In genomic region chr19:44960906-44961734, GRCh38 we compare ENCODE assay signal across 1 cellular context.
TF ChIP-seq lines count a peak whose summit lies in the region.

No MANE protein-coding gene starts in this region.

TF ChIP-seq in WTC11, 78 proteins besides CTCF, POLR2A, EP300 and RAD21 (continued from another document):
- TF ChIP-seq, protein P1, sequence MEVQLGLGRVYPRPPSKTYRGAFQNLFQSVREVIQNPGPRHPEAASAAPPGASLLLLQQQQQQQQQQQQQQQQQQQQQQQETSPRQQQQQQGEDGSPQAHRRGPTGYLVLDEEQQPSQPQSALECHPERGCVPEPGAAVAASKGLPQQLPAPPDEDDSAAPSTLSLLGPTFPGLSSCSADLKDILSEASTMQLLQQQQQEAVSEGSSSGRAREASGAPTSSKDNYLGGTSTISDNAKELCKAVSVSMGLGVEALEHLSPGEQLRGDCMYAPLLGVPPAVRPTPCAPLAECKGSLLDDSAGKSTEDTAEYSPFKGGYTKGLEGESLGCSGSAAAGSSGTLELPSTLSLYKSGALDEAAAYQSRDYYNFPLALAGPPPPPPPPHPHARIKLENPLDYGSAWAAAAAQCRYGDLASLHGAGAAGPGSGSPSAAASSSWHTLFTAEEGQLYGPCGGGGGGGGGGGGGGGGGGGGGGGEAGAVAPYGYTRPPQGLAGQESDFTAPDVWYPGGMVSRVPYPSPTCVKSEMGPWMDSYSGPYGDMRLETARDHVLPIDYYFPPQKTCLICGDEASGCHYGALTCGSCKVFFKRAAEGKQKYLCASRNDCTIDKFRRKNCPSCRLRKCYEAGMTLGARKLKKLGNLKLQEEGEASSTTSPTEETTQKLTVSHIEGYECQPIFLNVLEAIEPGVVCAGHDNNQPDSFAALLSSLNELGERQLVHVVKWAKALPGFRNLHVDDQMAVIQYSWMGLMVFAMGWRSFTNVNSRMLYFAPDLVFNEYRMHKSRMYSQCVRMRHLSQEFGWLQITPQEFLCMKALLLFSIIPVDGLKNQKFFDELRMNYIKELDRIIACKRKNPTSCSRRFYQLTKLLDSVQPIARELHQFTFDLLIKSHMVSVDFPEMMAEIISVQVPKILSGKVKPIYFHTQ (CRISPR knock-in tag; IDR thresholded peaks at IDR 0.05): no peak
- TF ChIP-seq ERG (CRISPR knock-in tag; IDR thresholded peaks at IDR 0.05): no peak
- TF ChIP-seq ATF3 (CRISPR knock-in tag; conservative IDR thresholded peaks at IDR 0.05): no peak
- no peak for TF ChIP-seq USF1 (CRISPR knock-in tag; IDR thresholded peaks at IDR 0.05)
- no peak for TF ChIP-seq NR3C1 (CRISPR knock-in tag; conservative IDR thresholded peaks at IDR 0.05; ENCODE audit: low read depth)
- no peak for TF ChIP-seq HMGXB4 (CRISPR knock-in tag; IDR thresholded peaks at IDR 0.05)
- no peak for TF ChIP-seq NR2C2 (CRISPR knock-in tag; IDR thresholded peaks at IDR 0.05)
- no peak for TF ChIP-seq ZNF263 (CRISPR knock-in tag; IDR thresholded peaks at IDR 0.05; ENCODE audit: low read depth)
- TF ChIP-seq E2F4 (CRISPR knock-in tag; IDR thresholded peaks at IDR 0.05; ENCODE audit: borderline replicate concordance, low read depth): no peak
- TF ChIP-seq TCF7 (CRISPR knock-in tag; IDR thresholded peaks at IDR 0.05; ENCODE audit: low read depth): no peak
